Comparison of ENCODE assay signal across 13 cellular contexts in the genomic region with DNA sequence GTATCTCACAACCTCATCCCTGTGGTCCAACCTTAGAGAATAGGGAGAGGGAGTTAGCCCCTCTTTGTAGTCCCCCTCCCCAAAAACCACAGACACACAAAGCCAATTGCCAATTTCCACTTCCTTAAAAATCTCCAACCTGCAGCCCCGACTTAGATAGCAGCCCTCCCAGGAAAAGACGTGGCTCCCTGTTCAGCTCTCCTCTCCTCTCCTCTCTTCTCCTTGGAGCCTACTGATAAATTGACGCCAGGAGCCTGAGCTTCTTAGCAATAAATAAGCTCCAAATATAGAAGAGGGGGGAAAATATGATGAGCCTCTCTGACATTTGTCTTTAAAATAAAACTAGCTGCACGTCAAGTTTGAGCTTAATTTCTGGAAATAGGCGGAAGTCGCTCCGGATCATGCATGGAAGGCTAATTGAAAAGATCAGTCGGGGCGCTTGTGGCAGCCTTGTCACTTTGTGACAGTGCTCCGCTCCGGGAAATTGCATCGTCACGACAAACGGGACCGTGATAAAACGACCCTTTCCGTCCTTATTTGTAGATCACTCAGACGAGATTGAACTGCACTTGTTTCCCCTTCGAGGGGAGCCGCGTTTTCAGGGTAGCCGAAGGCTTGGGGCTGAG. TPM values are rescaled to one million over a fixed set of nuclear protein-coding genes. Genes with fewer than 3 reads are reported as not detected.
DNase-seq lines count a peak whose midpoint lies in the region; ATAC-seq and TF ChIP-seq lines count a peak whose summit lies in the region.
"Had no signal": no experiment of that assay in that cellular context is flagged by ENCODE, and none has a peak within 500 bp of the region (broad histone marks: within the 10 kb centered on the region; RNA-seq: fewer than 3 reads in every experiment).

No MANE protein-coding gene starts in this region.

- H3K79me1 ChIP-seq in H9 (ENCODE audit: insufficient read depth, low read depth, low read length, poor library complexity, severe bottlenecking), result no peaks in the 10 kb centered on the region

- no peak overlapping the region for H2BK12ac ChIP-seq in H9 (ENCODE audit: insufficient read length, low read depth, low read length)

- H4K5ac ChIP-seq in H9 (ENCODE audit: insufficient read length, low read depth, low read length), result no peak overlapping the region

- peak overlapping the region; percentile 55 for H3K4me2 ChIP-seq in H9 (ENCODE audit: insufficient read depth, insufficient read length, low read length)

- H3K4me3 ChIP-seq in CD4-positive, alpha-beta memory T cell (ENCODE audit: low read length in 2 of 2), result no peak overlapping the region
- H3K4me3 ChIP-seq: lower lobe of right lung had no signal

- peaks cover 13% of the 10 kb centered on the region for H3K23me2 ChIP-seq in H9 (ENCODE audit: insufficient read length, low read depth, low read length, poor library complexity, severe bottlenecking)

- DNase-seq in CD4-positive, alpha-beta memory T cell, result no peak
- DNase-seq in H9 (peak; percentile 30), D341Med (ENCODE audit: low spot score) (no peak), NCI-H345 (lab: John Stamatoyannopoulos, UW) (no peak)
- DNase-seq in natural killer cell treated with Interleukin-12 subunit alpha and Interleukin-12 subunit beta and Interleukin-15 and Interleukin-18, amount 100 ng/mL, for 72 hours (ENCODE audit: low spot score), result no peak
- DNase-seq: lower lobe of right lung, NCI-H524, right cardiac atrium, SHP77 treated with DMSO at 0.1 percent for 48 hours had no signal

- H3K79me2 ChIP-seq in H9 (ENCODE audit: insufficient read depth, low read length), result no peaks in the 10 kb centered on the region

- peaks cover 5 to 6% of the 10 kb centered on the region in 2 donors for H3K36me3 Mint-ChIP-seq in CD4-positive, alpha-beta memory T cell
- no peaks in the 10 kb centered on the region for H3K36me3 Mint-ChIP-seq in H9 (ENCODE audit: insufficient read depth in 1 of 3, low read depth in 3 of 3)
- peaks cover 60% of the 10 kb centered on the region for H3K36me3 Mint-ChIP-seq in brain
- peaks cover 35% of the 10 kb centered on the region for H3K36me3 Mint-ChIP-seq in natural killer cell treated with Interleukin-12 subunit alpha and Interleukin-12 subunit beta and Interleukin-15 and Interleukin-18, amount 100 ng/mL, for 72 hours

- no peak overlapping the region for H3K18ac ChIP-seq in H9 (ENCODE audit: insufficient read length, low read depth, low read length)

- H3K36me3 ChIP-seq in CD4-positive, alpha-beta memory T cell (ENCODE audit: insufficient read depth, low read length), result no peaks in the 10 kb centered on the region
- H3K36me3 ChIP-seq: lower lobe of right lung had no signal

- H3K27me3 Mint-ChIP-seq in CD4-positive, alpha-beta memory T cell, result peaks cover 71 to 73% of the 10 kb centered on the region in 2 donors
- H3K27me3 Mint-ChIP-seq in H9 (ENCODE audit: low read depth) (peaks cover 100% of the 10 kb centered on the region), brain (peaks cover 53% of the 10 kb centered on the region)
- peaks cover 72 to 85% of the 10 kb centered on the region in 2 donors for H3K27me3 Mint-ChIP-seq in natural killer cell treated with Interleukin-12 subunit alpha and Interleukin-12 subunit beta and Interleukin-15 and Interleukin-18, amount 100 ng/mL, for 72 hours

- no peak overlapping the region for H2AK5ac ChIP-seq in H9 (ENCODE audit: insufficient read length, low read length)

- H3K27ac ChIP-seq in CD4-positive, alpha-beta memory T cell (ENCODE audit: low read depth, low read length), result no peak overlapping the region
- H3K27ac ChIP-seq in H9 (ENCODE audit: insufficient read length, low read depth, low read length), result no peak overlapping the region
- H3K27ac ChIP-seq: lower lobe of right lung had no signal

- no peak for ATAC-seq in natural killer cell treated with Interleukin-12 subunit alpha and Interleukin-12 subunit beta and Interleukin-15 and Interleukin-18, amount 100 ng/mL, for 72 hours
- ATAC-seq in GM19351 (IDR thresholded peaks at IDR 0.05; ENCODE audit: unreplicated experiment), result no peak
- no peak for ATAC-seq in GM19328 (IDR thresholded peaks at IDR 0.05; ENCODE audit: unreplicated experiment)
- ATAC-seq: right cardiac atrium had no signal

- H3K9me3 ChIP-seq in CD4-positive, alpha-beta memory T cell (ENCODE audit: control insufficient read depth in 1 of 2, low read length in 2 of 2), result peaks cover 0 to 3% of the 10 kb centered on the region in 2 donors
- H3K9me3 ChIP-seq in H9 (ENCODE audit: control insufficient read depth, low read depth, low read length), result no peaks in the 10 kb centered on the region
- H3K9me3 ChIP-seq: lower lobe of right lung had no signal

- H3K4me1 Mint-ChIP-seq in CD4-positive, alpha-beta memory T cell, result peaks cover 18 to 65% (median 34%) of the 10 kb centered on the region in 4 donors
- H3K4me1 Mint-ChIP-seq in H9 (peaks cover 32 to 72% of the 10 kb centered on the region in 2 experiments), brain (peaks cover 72% of the 10 kb centered on the region)
- peaks cover 40 to 41% of the 10 kb centered on the region in 2 donors for H3K4me1 Mint-ChIP-seq in natural killer cell treated with Interleukin-12 subunit alpha and Interleukin-12 subunit beta and Interleukin-15 and Interleukin-18, amount 100 ng/mL, for 72 hours (ENCODE audit: low read depth in 2 of 2)

- peaks cover 3 to 52% (median 44%) of the 10 kb centered on the region in 8 donors for H3K9me3 Mint-ChIP-seq in CD4-positive, alpha-beta memory T cell
- H3K9me3 Mint-ChIP-seq in H9 (peaks cover 3 to 6% of the 10 kb centered on the region in 2 experiments; a peak in 3 of 5 replicates), brain (peaks cover 0 to 7% (median 2%) of the 10 kb centered on the region in 5 experiments)
- H3K9me3 Mint-ChIP-seq in natural killer cell treated with Interleukin-12 subunit alpha and Interleukin-12 subunit beta and Interleukin-15 and Interleukin-18, amount 100 ng/mL, for 72 hours, result peaks cover 4% of the 10 kb centered on the region

- WGBS in H9 (ENCODE audit: extremely low coverage, insufficient read length, low lambda C conversion rate), result no CpG with 5 or more reads among the region's 22 CpGs

- no peak overlapping the region for H3K23ac ChIP-seq in H9 (ENCODE audit: insufficient read length, low read depth, low read length)

- peak overlapping the region in 4 of 7 donors; percentile 13 to 82 (median 74) for H3K27ac Mint-ChIP-seq in CD4-positive, alpha-beta memory T cell
- H3K27ac Mint-ChIP-seq in H9, result no peak overlapping the region
- H3K27ac Mint-ChIP-seq in brain, result peak overlapping the region; percentile 90 to 99 (median 97)
- no peak overlapping the region for H3K27ac Mint-ChIP-seq in natural killer cell treated with Interleukin-12 subunit alpha and Interleukin-12 subunit beta and Interleukin-15 and Interleukin-18, amount 100 ng/mL, for 72 hours

- H2AFZ ChIP-seq in H9 (ENCODE audit: low read length), result no peak overlapping the region

- peak overlapping the region; percentile 54 to 78 (median 67) for H3K4me3 Mint-ChIP-seq in CD4-positive, alpha-beta memory T cell
- H3K4me3 Mint-ChIP-seq in H9 (peak overlapping the region; percentile 49 to 71; a peak in 4 of 5 replicates), brain (peak overlapping the region; percentile 82 to 96 (median 91))
- H3K4me3 Mint-ChIP-seq in natural killer cell treated with Interleukin-12 subunit alpha and Interleukin-12 subunit beta and Interleukin-15 and Interleukin-18, amount 100 ng/mL, for 72 hours, result peak overlapping the region; percentile 62

- intact Hi-C loops in CD4-positive, alpha-beta memory T cell (cut with micrococcal nuclease), result no loop called here

- H4K91ac ChIP-seq in H9 (ENCODE audit: insufficient read length, low read depth, low read length), result no peak overlapping the region

- no peak overlapping the region for H3T11ph ChIP-seq in H9 (ENCODE audit: low read length)

- H3K27me3 ChIP-seq in CD4-positive, alpha-beta memory T cell (ENCODE audit: insufficient read depth, low read length), result peaks cover 90% of the 10 kb centered on the region
- H3K27me3 ChIP-seq in H9 (ENCODE audit: insufficient read depth, low read length), result peaks cover 93% of the 10 kb centered on the region

- CTCF ChIA-PET in CD4-positive, alpha-beta memory T cell (lab: Charles Lee; ENCODE audit: partially characterized antibody), result no interaction called here

- no peak overlapping the region for H4K8ac ChIP-seq in H9 (replicated peaks; ENCODE audit: insufficient read length, low read depth, low read length)

- POLR2A ChIA-PET in CD4-positive, alpha-beta memory T cell (lab: Charles Lee; ENCODE audit: partially characterized antibody), result no interaction called here

- H2BK5ac ChIP-seq in H9 (ENCODE audit: insufficient read length, low read length), result no peak overlapping the region

- H3K9ac ChIP-seq in H9 (ENCODE audit: extremely low read depth, insufficient read length, low read length), result no peak overlapping the region

- H2BK15ac ChIP-seq in H9 (ENCODE audit: low read depth, low read length), result no peak overlapping the region

- TF ChIP-seq CTCF in H9 (conservative IDR thresholded peaks at IDR 0.05) (no peak), brain (conservative IDR thresholded peaks at IDR 0.05) (no peak)

- H3K4me1 ChIP-seq in CD4-positive, alpha-beta memory T cell (ENCODE audit: insufficient read depth, low read length), result peaks cover 41% of the 10 kb centered on the region
- H3K4me1 ChIP-seq in H9 (ENCODE audit: insufficient read depth, low read length), result no peaks in the 10 kb centered on the region

- H2BK20ac ChIP-seq in H9 (ENCODE audit: low read depth, low read length, poor library complexity, severe bottlenecking), result no peak overlapping the region

- no peak overlapping the region for H3K4ac ChIP-seq in H9 (ENCODE audit: low read depth, low read length)

- H3K56ac ChIP-seq in H9 (ENCODE audit: insufficient read length, low read depth, low read length), result no peak overlapping the region

- no peak overlapping the region for H3K14ac ChIP-seq in H9 (ENCODE audit: insufficient read depth, low read length)

- no peaks in the 10 kb centered on the region for H4K20me1 ChIP-seq in H9 (ENCODE audit: control insufficient read depth, insufficient read depth, insufficient read length)

- no peak overlapping the region for H2BK120ac ChIP-seq in H9 (ENCODE audit: low read depth, low read length, poor library complexity, severe bottlenecking)

RNA-seq across cellular contexts. Expression of gene PAX6, which starts 7.2 kb away (rescaled TPM):
- total RNA-seq in CD4-positive, alpha-beta memory T cell, result not detected
- under 1 TPM in 1 of 2 donors, not detected in 1; 0.11 TPM for polyA plus RNA-seq in CD4-positive, alpha-beta memory T cell
- total RNA-seq in H9 (2021), result 0.11 TPM in 1 of 2 replicates, not detected in the other
- polyA plus RNA-seq in brain (ENCODE audit: insufficient read depth, low read depth, low replicate concordance), result 16.7 TPM
- total RNA-seq in natural killer cell treated with Interleukin-12 subunit alpha and Interleukin-12 subunit beta and Interleukin-15 and Interleukin-18, amount 100 ng/mL, for 72 hours, result not detected
- total RNA-seq: activated CD8-positive, alpha-beta memory T cell treated with anti-CD3 and anti-CD28 coated beads for 36 hours; lower lobe of right lung; right cardiac atrium had no signal

Comparison
In these comparisons a context has a peak if more than half of its experiments do, and no peak if none do; other contexts are left out.
1. H3K27ac Mint-ChIP-seq: peak in CD4-positive, alpha-beta memory T cell (4 of 7) and brain (5 of 5); none in H9 (0 of 3) and natural killer cell treated with Interleukin-12 subunit alpha and Interleukin-12 subunit beta and Interleukin-15 and Interleukin-18, amount 100 ng/mL, for 72 hours (0 of 2).
2. Peak in every context shown above with its lines, with median percentiles within 50 percentile points of each other: H3K4me3 Mint-ChIP-seq.